ENCODE assay signal across 8 cellular contexts in the genomic region with DNA sequence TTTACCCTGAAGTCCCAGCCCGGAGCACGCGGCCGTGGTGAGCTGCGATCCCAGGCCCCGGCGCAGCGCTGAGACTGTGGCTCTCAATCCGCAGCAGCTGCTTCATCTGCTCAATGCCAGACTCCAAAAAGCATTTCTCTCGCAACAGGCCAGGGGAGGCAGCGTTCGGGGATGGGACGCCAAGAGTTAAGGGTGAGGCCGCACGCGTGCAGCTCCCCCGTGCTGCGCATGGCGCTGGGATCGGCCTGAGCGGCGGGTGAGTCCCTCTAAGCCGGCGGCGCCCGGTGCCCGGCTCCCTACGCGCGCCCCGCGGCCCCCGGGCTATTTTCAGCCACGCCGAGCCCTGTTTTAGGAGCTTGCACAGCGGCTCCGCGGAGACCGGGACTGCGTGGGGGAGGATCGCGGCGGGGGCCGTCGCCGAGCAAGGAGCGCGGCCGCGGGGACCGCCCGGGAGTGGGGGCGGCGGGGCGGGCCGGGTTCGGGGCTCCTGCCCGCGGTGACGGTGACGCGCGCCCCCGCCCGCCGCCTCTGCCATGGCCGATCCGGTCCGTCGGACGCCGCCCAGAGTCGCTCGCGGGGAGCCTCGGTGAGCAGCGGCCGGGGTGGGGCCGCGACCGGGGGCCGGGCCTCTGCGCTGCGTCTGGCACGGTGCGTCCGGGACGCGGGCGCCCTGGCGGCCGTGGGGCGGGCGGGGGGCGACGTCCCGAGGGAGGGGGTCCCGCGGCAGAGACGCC. TPM values are rescaled to one million over a fixed set of nuclear protein-coding genes. Genes with fewer than 3 reads are reported as not detected.
DNase-seq lines count a peak whose midpoint lies in the region; ATAC-seq, FAIRE-seq and TF ChIP-seq lines count a peak whose summit lies in the region.
"Had no signal": no experiment of that assay in that cellular context is flagged by ENCODE, and none has a peak within 500 bp of the region (broad histone marks: within the 10 kb centered on the region; RNA-seq: fewer than 3 reads in every experiment).

No MANE protein-coding gene starts in this region.

- intact Hi-C loops in breast epithelium (cut with DNase I; ENCODE audit: low total_unique reads) = no loop called here
- intact Hi-C loops in kidney (cut with DNase I) = no loop called here
- intact Hi-C loops in OCI-LY7 (cut with micrococcal nuclease; ENCODE audit: unreplicated experiment) = no loop called here

- H3K36me3 ChIP-seq in HUES48 (ENCODE audit: control insufficient read depth, insufficient read depth, low read length) = no peaks in the 10 kb centered on the region
- no peaks in the 10 kb centered on the region for H3K36me3 ChIP-seq in breast epithelium
- no peaks in the 10 kb centered on the region for H3K36me3 ChIP-seq in kidney (ENCODE audit: control insufficient read depth in 1 of 2, insufficient read depth in 2 of 2, low read length in 2 of 2)
- no peaks in the 10 kb centered on the region for H3K36me3 ChIP-seq in stomach smooth muscle (ENCODE audit: control insufficient read depth in 2 of 2, insufficient read depth in 2 of 2, low read length in 2 of 2)
- no peaks in the 10 kb centered on the region for H3K36me3 ChIP-seq in OCI-LY7 (ENCODE audit: insufficient read depth, low read length)
- H3K36me3 ChIP-seq: adrenal gland had no signal

- H3K27ac ChIP-seq in HUES48 (ENCODE audit: low read depth, low read length) (no peak overlapping the region), breast epithelium (no peak overlapping the region), kidney (ENCODE audit: low read depth in 2 of 2, low read length in 2 of 2) (no peak overlapping the region), stomach smooth muscle (ENCODE audit: low read length) (no peak overlapping the region), OCI-LY7 (ENCODE audit: low read depth, low read length, poor library complexity, severe bottlenecking) (no peak overlapping the region)

- no peak for ATAC-seq in HG02973 (IDR thresholded peaks at IDR 0.05; ENCODE audit: unreplicated experiment)
- no peak for ATAC-seq in GM19397 (IDR thresholded peaks at IDR 0.05; ENCODE audit: unreplicated experiment)

- FAIRE-seq in kidney (lab: Jason Lieb, UNC) = no peak

- H4K20me1 ChIP-seq in OCI-LY7 (ENCODE audit: insufficient read depth, low read length) = no peaks in the 10 kb centered on the region

- H3K4me1 ChIP-seq in HUES48 (ENCODE audit: control insufficient read depth, insufficient read depth, low read length) (peaks cover 6% of the 10 kb centered on the region; the same call in 1 of the 2 replicates), breast epithelium (no peaks in the 10 kb centered on the region), kidney (ENCODE audit: control insufficient read depth in 1 of 2, insufficient read depth in 1 of 2, low read depth in 1 of 2, low read length in 2 of 2) (no peaks in the 10 kb centered on the region), stomach smooth muscle (ENCODE audit: control insufficient read depth, insufficient read depth, low read length) (peaks cover 8% of the 10 kb centered on the region), OCI-LY7 (ENCODE audit: insufficient read depth, low read length, poor library complexity, severe bottlenecking) (no peaks in the 10 kb centered on the region)

- no peaks in the 10 kb centered on the region for H3K79me2 ChIP-seq in OCI-LY7 (ENCODE audit: insufficient read depth, low read depth, low read length)

- CTCF ChIA-PET in OCI-LY7 (lab: Charles Lee; ENCODE audit: unreplicated experiment) = no interaction called here

- peaks cover 43% of the 10 kb centered on the region for H3K27me3 ChIP-seq in HUES48 (ENCODE audit: control insufficient read depth, insufficient read depth, low read length)
- peaks cover 0 to 13% of the 10 kb centered on the region in 2 donors for H3K27me3 ChIP-seq in breast epithelium
- H3K27me3 ChIP-seq in stomach smooth muscle (ENCODE audit: control insufficient read depth in 1 of 2, insufficient read depth in 2 of 2, low read length in 2 of 2) = peaks cover 3 to 23% of the 10 kb centered on the region in 2 donors

- no peak overlapping the region for H2AFZ ChIP-seq in OCI-LY7 (ENCODE audit: low read length)

- POLR2A ChIA-PET in OCI-LY7 (lab: Charles Lee) = no interaction called here

- no peak for DNase-seq in breast epithelium (ENCODE audit: low spot score in 2 of 2)
- peak; percentile 66 for DNase-seq in kidney
- DNase-seq in OCI-LY7 (ENCODE audit: low spot score) = no peak

- TF ChIP-seq CTCF in breast epithelium (IDR thresholded peaks at IDR 0.05) (no peak), kidney (IDR thresholded peaks at IDR 0.05; ENCODE audit: borderline replicate concordance, extremely low read depth, insufficient read depth) (no peak), OCI-LY7 (conservative IDR thresholded peaks at IDR 0.05; ENCODE audit: low read length) (no peak)

- H3K4me3 ChIP-seq in HUES48 (ENCODE audit: low read depth, low read length) (peak overlapping the region; percentile 65), breast epithelium (peak overlapping the region; percentile 21 to 70 (median 60)), kidney (ENCODE audit: low read length in 2 of 2) (peak overlapping the region in 1 of 2 donors; percentile 32), stomach smooth muscle (ENCODE audit: low read length in 2 of 2) (peak overlapping the region; percentile 50 to 76), OCI-LY7 (ENCODE audit: low read depth, low read length, poor library complexity, severe bottlenecking) (no peak overlapping the region)

- H3K9ac ChIP-seq in HUES48 (ENCODE audit: low read depth, low read length) (peak overlapping the region; percentile 43; the same call in 1 of the 2 replicates), kidney (ENCODE audit: low read length in 2 of 2) (no peak overlapping the region), stomach smooth muscle (ENCODE audit: low read length in 2 of 2) (peak overlapping the region in 1 of 2 donors; percentile 13)

- TF ChIP-seq POLR2A in breast epithelium (IDR thresholded peaks at IDR 0.05) = no peak

- H3K4me2 ChIP-seq in OCI-LY7 (ENCODE audit: low read length) = no peak overlapping the region

- BruUV-seq in OCI-LY7 (replicated peaks; lab: Mats Ljungman, UMichigan) = no TSS peak

- H3K9me3 ChIP-seq in HUES48 (ENCODE audit: control insufficient read depth, insufficient read depth, low read length) (no peaks in the 10 kb centered on the region), breast epithelium (no peaks in the 10 kb centered on the region), kidney (ENCODE audit: control insufficient read depth in 1 of 2, low read length in 2 of 2) (no peaks in the 10 kb centered on the region), stomach smooth muscle (ENCODE audit: control insufficient read depth in 2 of 2, low read length in 2 of 2) (no peaks in the 10 kb centered on the region), OCI-LY7 (ENCODE audit: low read length) (no peaks in the 10 kb centered on the region)
- H3K9me3 ChIP-seq: adrenal gland had no signal

- H3K9me2 ChIP-seq in OCI-LY7 (ENCODE audit: insufficient read depth, low read length) = no peaks in the 10 kb centered on the region

RNA-seq across cellular contexts. Expression of a gene that starts 29.4 kb away (rescaled TPM):
- total RNA-seq in breast epithelium (1 to 10 TPM in 1 of 3 donors, under 1 TPM in 2; 0.16 to 1.3 (median 0.98) TPM), kidney (0.16 TPM), OCI-LY7 (2022) (0.89 and 1.1 TPM in 2 replicates)
- 0.13 TPM for polyA plus RNA-seq in kidney (ENCODE audit: insufficient read depth, low read depth, low replicate concordance)
- total RNA-seq in OCI-LY7 (2014; rRNA removed; shearing (Covaris generic)) = 0.15 and 0.54 TPM in 2 replicates

RNA-seq across cellular contexts. Expression of a gene that starts 54.6 kb away (rescaled TPM):
- total RNA-seq in breast epithelium = 100 to 1,000 TPM in 2 of 3 donors, 10 to 100 TPM in 1; 81.9 to 235 (median 107) TPM
- 49.6 TPM for total RNA-seq in kidney
- 75.4 TPM for polyA plus RNA-seq in kidney (ENCODE audit: insufficient read depth, low read depth, low replicate concordance)
- total RNA-seq in OCI-LY7 (2014; rRNA removed; shearing (Covaris generic)) = 60.1 and 66.6 TPM in 2 replicates
- 46.3 and 99.8 TPM in 2 replicates for total RNA-seq in OCI-LY7 (2022)
